Comparison of ENCODE assay signal across 1 cellular context in genomic region chr18:41199212-41199611, GRCh38.
TF ChIP-seq lines count a peak whose summit lies in the region.

No MANE protein-coding gene starts in this region.

TF ChIP-seq in SK-N-SH, 30 proteins besides CTCF, POLR2A, EP300 and RAD21 (continued from another document):
- TF ChIP-seq REST (IDR thresholded peaks at IDR 0.05; ENCODE audit: low read depth, low read length) (no peak), YY1 (IDR thresholded peaks at IDR 0.05; ENCODE audit: low read depth) (no peak)
